Comparison of ENCODE assay signal across 28 cellular contexts in the genomic region with DNA sequence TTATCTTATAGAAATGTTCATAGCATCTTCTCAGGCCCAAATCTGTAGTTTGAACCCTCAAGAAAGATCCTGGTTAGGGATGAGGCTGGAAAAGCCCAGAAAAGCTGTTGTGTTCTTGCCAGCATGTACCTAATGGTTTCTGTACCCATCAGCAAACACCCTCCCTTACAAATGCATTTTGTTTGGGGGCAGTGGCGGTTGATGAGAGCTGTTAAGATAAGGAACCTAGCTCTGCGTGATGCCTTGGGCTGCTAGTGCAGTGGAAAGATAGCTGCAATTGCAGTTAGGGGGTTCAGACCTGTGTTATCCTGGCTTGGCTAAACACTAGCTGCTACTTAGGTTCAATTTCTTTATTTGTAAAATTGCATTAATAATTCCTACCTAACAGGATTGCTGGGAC. TPM values are rescaled to one million over a fixed set of nuclear protein-coding genes. Genes with fewer than 3 reads are reported as not detected.
DNase-seq lines count a peak whose midpoint lies in the region; ATAC-seq and TF ChIP-seq lines count a peak whose summit lies in the region.
"Had no signal": no experiment of that assay in that cellular context is flagged by ENCODE, and none has a peak within 500 bp of the region (broad histone marks: within the 10 kb centered on the region; RNA-seq: fewer than 3 reads in every experiment).

No MANE protein-coding gene starts in this region.

- H3K36me3 Mint-ChIP-seq in activated CD4-positive, alpha-beta memory T cell treated with anti-CD3 and anti-CD28 coated beads, Interleukin-2, amount 10 ng/mL, durations not matched to agents 7 days and 5 days (ENCODE audit: low read depth): no peaks in the 10 kb centered on the region
- H3K36me3 Mint-ChIP-seq: CD4-positive, alpha-beta memory T cell had no signal

- no peaks in the 10 kb centered on the region for H3K36me3 ChIP-seq in SK-N-SH (replicated peaks in 1 of 2; ENCODE audit: control insufficient read depth in 1 of 2, insufficient read depth in 2 of 2, low read length in 1 of 2)
- H3K36me3 ChIP-seq in endocrine pancreas (ENCODE audit: control insufficient read depth, insufficient read depth, low read length): no peaks in the 10 kb centered on the region

- H3K9me3 ChIP-seq in SK-N-SH (no peaks in the 10 kb centered on the region), endocrine pancreas (ENCODE audit: control insufficient read depth, low read length) (no peaks in the 10 kb centered on the region)

- peak in 1 of 2 experiments; percentile 53; a peak in 1 of 4 replicates for TF ChIP-seq EP300 in SK-N-SH (IDR thresholded peaks at IDR 0.05; ENCODE audit: borderline replicate concordance in 1 of 2, low read depth in 1 of 2, low read length in 1 of 2)

- H3K4me1 ChIP-seq in SK-N-SH (ENCODE audit: control insufficient read depth in 1 of 2, insufficient read depth in 2 of 2, low read depth in 1 of 2, low read length in 1 of 2) (peaks cover 0 to 21% of the 10 kb centered on the region in 2 experiments; a peak in 2 of 4 replicates), endocrine pancreas (ENCODE audit: control insufficient read depth, insufficient read depth, low read length) (peaks cover 18% of the 10 kb centered on the region)

- H4K20me1 ChIP-seq in SK-N-SH (ENCODE audit: insufficient read depth): no peaks in the 10 kb centered on the region

- no peak overlapping the region for H3K27ac Mint-ChIP-seq in activated CD4-positive, alpha-beta memory T cell treated with anti-CD3 and anti-CD28 coated beads, Interleukin-2, amount 10 ng/mL, durations not matched to agents 7 days and 5 days
- H3K27ac Mint-ChIP-seq: CD4-positive, alpha-beta memory T cell; GM23338; H9 had no signal

- no peaks in the 10 kb centered on the region for H3F3A ChIP-seq in SK-N-SH (replicated peaks; ENCODE audit: insufficient read depth)

- H3K79me2 ChIP-seq in SK-N-SH (ENCODE audit: insufficient read depth): no peaks in the 10 kb centered on the region

- H3K27me3 ChIP-seq in SK-N-SH (ENCODE audit: insufficient read depth): no peaks in the 10 kb centered on the region
- H3K27me3 ChIP-seq in endocrine pancreas (ENCODE audit: control insufficient read depth, insufficient read depth, low read length): no peaks in the 10 kb centered on the region

- H3K4me2 ChIP-seq in SK-N-SH: no peak overlapping the region
- H3K4me2 ChIP-seq: GM23338 had no signal

- POLR2A ChIA-PET in SK-N-SH (lab: Yijun Ruan, JAX): interaction anchor here (0.7 kb wide), 1 partner anchor 8 kb away, joined by 3 read pairs; no protein-coding TSS in a partner anchor
- POLR2A ChIA-PET in activated CD4-positive, alpha-beta memory T cell treated with anti-CD3 and anti-CD28 coated beads, Interleukin-2, amount 10 ng/mL, durations not matched to agents 7 days and 5 days (lab: Charles Lee): no interaction called here

- H3K4me1 Mint-ChIP-seq in activated CD4-positive, alpha-beta memory T cell treated with anti-CD3 and anti-CD28 coated beads, Interleukin-2, amount 10 ng/mL, durations not matched to agents 7 days and 5 days: no peaks in the 10 kb centered on the region
- H3K4me1 Mint-ChIP-seq: CD4-positive, alpha-beta memory T cell had no signal

- H3K9me3 Mint-ChIP-seq in activated CD4-positive, alpha-beta memory T cell treated with anti-CD3 and anti-CD28 coated beads, Interleukin-2, amount 10 ng/mL, durations not matched to agents 7 days and 5 days: no peaks in the 10 kb centered on the region
- H3K9me3 Mint-ChIP-seq: GM23338, H9 had no signal

- H3K27me3 Mint-ChIP-seq in activated CD4-positive, alpha-beta memory T cell treated with anti-CD3 and anti-CD28 coated beads, Interleukin-2, amount 10 ng/mL, durations not matched to agents 7 days and 5 days: peaks cover 60% of the 10 kb centered on the region

- no peaks in the 10 kb centered on the region for H3K9me2 ChIP-seq in SK-N-SH

- 44% methylated on average over 2 of the region's 2 CpGs for WGBS in SK-N-SH (ENCODE audit: low lambda C conversion rate)

- no peak for TF ChIP-seq CTCF in SK-N-SH (IDR thresholded peaks at IDR 0.05)

- DNase-seq in SK-N-SH: peak; percentile 32
- peak; percentile 29 for DNase-seq in SHP77 treated with DMSO at 0.1 percent for 48 hours (lab: John Stamatoyannopoulos, UW)
- no peak for DNase-seq in MV-4-11 (lab: John Stamatoyannopoulos, UW)
- no peak for DNase-seq in activated CD4-positive, alpha-beta memory T cell treated with anti-CD3 and anti-CD28 coated beads, Interleukin-2, amount 10 ng/mL, durations not matched to agents 7 days and 5 days
- DNase-seq in AG20443 (ENCODE audit: low spot score): no peak
- DNase-seq: AML-193; C1 segment of cervical spinal cord; CD4-positive, alpha-beta memory T cell; COR-L47; DMS53; H9; KBM-7; NCI-H1105 treated with DMSO at 0.1 percent for 48 hours; NCI-H187; NCI-H2081 treated with DMSO at 0.1 percent for 48 hours; NCI-H2171; NCI-H774; SIG-M5 had no signal

- H2AFZ ChIP-seq in SK-N-SH (ENCODE audit: low read depth): no peak overlapping the region
- H2AFZ ChIP-seq: GM23338 had no signal

- H3K4me3 ChIP-seq in SK-N-SH (ENCODE audit: low read depth in 2 of 2, low read length in 1 of 2) (no peak overlapping the region), endocrine pancreas (ENCODE audit: control insufficient read depth, insufficient read depth, low read length) (peak overlapping the region; percentile 12)
- H3K4me3 ChIP-seq: GM23338 had no signal

- no peak overlapping the region for H3K4me3 Mint-ChIP-seq in activated CD4-positive, alpha-beta memory T cell treated with anti-CD3 and anti-CD28 coated beads, Interleukin-2, amount 10 ng/mL, durations not matched to agents 7 days and 5 days
- H3K4me3 Mint-ChIP-seq: CD4-positive, alpha-beta memory T cell; GM23338; H9 had no signal

- 0 out of 2 replicates have a peak, but pooled peaks have one; percentile 15 for TF ChIP-seq RAD21 in SK-N-SH (IDR thresholded peaks at IDR 0.05; ENCODE audit: low read length)

- peak overlapping the region in 1 of 2 experiments; percentile 39; a peak in 2 of 4 replicates for H3K27ac ChIP-seq in SK-N-SH (ENCODE audit: low read depth in 2 of 2, low read length in 1 of 2)
- H3K27ac ChIP-seq: RWPE1 had no signal

- CTCF ChIA-PET in SK-N-SH (lab: Yijun Ruan, JAX): interaction anchor here (0.7 to 1.9 kb wide), 6 partner anchors 9 to 162 kb away, joined by 3 to 6 read pairs (median 4); no protein-coding TSS in a partner anchor
- CTCF ChIA-PET in activated CD4-positive, alpha-beta memory T cell treated with anti-CD3 and anti-CD28 coated beads, Interleukin-2, amount 10 ng/mL, durations not matched to agents 7 days and 5 days (lab: Charles Lee): interaction anchor here (1.2 kb wide), 1 partner anchor 162 kb away, joined by 3 read pairs; no protein-coding TSS in a partner anchor

- H3K9ac ChIP-seq in SK-N-SH: no peak overlapping the region
- no peak overlapping the region for H3K9ac ChIP-seq in endocrine pancreas (ENCODE audit: control insufficient read depth, insufficient read depth, low read length)

- ATAC-seq in SK-N-SH treated with all-trans-retinoic acid at 6 μM for 48 hours: no peak
- ATAC-seq: GM23338, Panc1 had no signal

TF ChIP-seq in SK-N-SH, 30 proteins besides CTCF, POLR2A, EP300 and RAD21:
- TF ChIP-seq FOXJ3 (CRISPR knock-in tag; IDR thresholded peaks at IDR 0.05): 0 out of 2 replicates have a peak, but pooled peaks have one; percentile 26
- TF ChIP-seq GATA2 (CRISPR knock-in tag; IDR thresholded peaks at IDR 0.05): peak; percentile 82
- no peak for TF ChIP-seq TEAD4 (IDR thresholded peaks at IDR 0.05; ENCODE audit: borderline replicate concordance, insufficient read depth)
- TF ChIP-seq RCOR1 (IDR thresholded peaks at IDR 0.05; ENCODE audit: low read length): peak; percentile 17; the same call in 1 of the 2 replicates

TF ChIP-seq in SK-N-SH treated with all-trans-retinoic acid at 6 μM for 48 hours, 23 proteins besides CTCF, POLR2A, EP300 and RAD21:
- TF ChIP-seq ZNF565 (CRISPR knock-in tag; conservative IDR thresholded peaks at IDR 0.05; ENCODE audit: low read depth) (no peak), ISL1 (CRISPR knock-in tag; IDR thresholded peaks at IDR 0.05) (no peak), TOX (CRISPR knock-in tag; IDR thresholded peaks at IDR 0.05; ENCODE audit: borderline replicate concordance) (no peak), BACH2 (CRISPR knock-in tag; IDR thresholded peaks at IDR 0.05; ENCODE audit: borderline replicate concordance) (no peak), ZNF70 (CRISPR knock-in tag; IDR thresholded peaks at IDR 0.05) (no peak), RARB (CRISPR knock-in tag; IDR thresholded peaks at IDR 0.05) (no peak)
- TF ChIP-seq, protein P1, sequence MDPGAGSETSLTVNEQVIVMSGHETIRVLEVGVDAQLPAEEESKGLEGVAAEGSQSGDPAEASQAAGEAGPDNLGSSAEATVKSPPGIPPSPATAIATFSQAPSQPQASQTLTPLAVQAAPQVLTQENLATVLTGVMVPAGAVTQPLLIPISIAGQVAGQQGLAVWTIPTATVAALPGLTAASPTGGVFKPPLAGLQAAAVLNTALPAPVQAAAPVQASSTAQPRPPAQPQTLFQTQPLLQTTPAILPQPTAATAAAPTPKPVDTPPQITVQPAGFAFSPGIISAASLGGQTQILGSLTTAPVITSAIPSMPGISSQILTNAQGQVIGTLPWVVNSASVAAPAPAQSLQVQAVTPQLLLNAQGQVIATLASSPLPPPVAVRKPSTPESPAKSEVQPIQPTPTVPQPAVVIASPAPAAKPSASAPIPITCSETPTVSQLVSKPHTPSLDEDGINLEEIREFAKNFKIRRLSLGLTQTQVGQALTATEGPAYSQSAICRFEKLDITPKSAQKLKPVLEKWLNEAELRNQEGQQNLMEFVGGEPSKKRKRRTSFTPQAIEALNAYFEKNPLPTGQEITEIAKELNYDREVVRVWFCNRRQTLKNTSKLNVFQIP (CRISPR knock-in tag; IDR thresholded peaks at IDR 0.05; ENCODE audit: borderline replicate concordance, low read depth): no peak

RNA-seq across cellular contexts. Expression of a gene that starts 3.6 kb away (rescaled TPM):
- not detected in 2 replicates for polyA plus RNA-seq in SK-N-SH (2012; rRNA removed)
- polyA plus RNA-seq in SK-N-SH (2012; cell fraction: cytosol; rRNA removed): not detected in 2 replicates
- polyA plus RNA-seq in SK-N-SH (2012; cell fraction: nucleus; rRNA removed): not detected in 2 replicates
- not detected for total RNA-seq in activated CD4-positive, alpha-beta memory T cell treated with anti-CD3 and anti-CD28 coated beads, Interleukin-2, amount 10 ng/mL, durations not matched to agents 7 days and 5 days
- total RNA-seq: A172, Daoy, G401, LHCN-M2, MCF 10A had no signal
- polyA plus RNA-seq: CD4-positive, alpha-beta memory T cell had no signal

Comparison
In these comparisons a context has a peak if more than half of its experiments do, and no peak if none do; other contexts are left out.
1. DNase-seq: peak in SK-N-SH (single experiment) and SHP77 treated with DMSO at 0.1 percent for 48 hours (single experiment); none in MV-4-11 (single experiment), activated CD4-positive, alpha-beta memory T cell treated with anti-CD3 and anti-CD28 coated beads, Interleukin-2, amount 10 ng/mL, durations not matched to agents 7 days and 5 days (single experiment) and AG20443 (single experiment).